ENCODE assay signal across 36 cellular contexts in genomic region chr13:19604306-19604705, GRCh38. TPM values are rescaled to one million over a fixed set of nuclear protein-coding genes. Genes with fewer than 3 reads are reported as not detected.
"Had no signal": no experiment of that assay in that cellular context is flagged by ENCODE, and none has a peak within 500 bp of the region (broad histone marks: within the 10 kb centered on the region; RNA-seq: fewer than 3 reads in every experiment).

No MANE protein-coding gene starts in this region.

- H3K36me3 ChIP-seq: adrenal gland, cardiac muscle cell, gastroesophageal sphincter, spleen, thoracic aorta, uterus had no signal

- FAIRE-seq: kidney, TTC549 had no signal

- H3K4me2 ChIP-seq: hepatocyte had no signal

- ATAC-seq: effector memory CD8-positive, alpha-beta T cell; gastroesophageal sphincter; left colon; right cardiac atrium; stimulated activated naive CD8-positive, alpha-beta T cell treated with anti-CD3 and anti-CD28 coated beads, Interleukin-15, Interleukin-2, amounts not matched to agents 100 U/mL and 50 U/mL, for 24 hours had no signal

- DNase-seq: activated CD4-positive, alpha-beta T cell treated with anti-CD3 and anti-CD28 coated beads for 4 hours; activated CD4-positive, alpha-beta T cell treated with anti-CD3 and anti-CD28 coated beads, Interleukin-2, amount 50 U/mL, for 4 hours; activated CD8-positive, alpha-beta memory T cell treated with anti-CD3 and anti-CD28 coated beads for 24 hours; activated effector memory CD4-positive, alpha-beta T cell treated with anti-CD3 and anti-CD28 coated beads, Interleukin-2, amount 50 U/mL, for 16 hours; activated naive CD4-positive, alpha-beta T cell treated with anti-CD3 and anti-CD28 coated beads for 36 hours; activated naive CD8-positive, alpha-beta T cell treated with anti-CD3 and anti-CD28 coated beads for 36 hours; adrenal gland; aorta; cortex of kidney; effector memory CD8-positive, alpha-beta T cell; immature natural killer cell; kidney; left colon; mammary epithelial cell; occipital lobe; posterior cingulate gyrus; right cardiac atrium; spleen; stimulated activated CD4-positive, alpha-beta T cell treated with anti-CD3 and anti-CD28 coated beads, Interleukin-2, amount 100 ng/mL, for 48 hours; stimulated activated naive CD8-positive, alpha-beta T cell treated with anti-CD3 and anti-CD28 coated beads, Interleukin-15, Interleukin-2, amounts not matched to agents 100 U/mL and 50 U/mL, for 24 hours; T-helper 9 cell; trophoblast cell; uterus had no signal

- H3K4me3 ChIP-seq: adrenal gland, cardiac muscle cell, gastroesophageal sphincter, hepatocyte, spleen, thoracic aorta, uterus had no signal

- H3K9me3 ChIP-seq: adrenal gland, gastroesophageal sphincter, thoracic aorta, uterus had no signal

- H3K27ac ChIP-seq: adrenal gland, cardiac muscle cell, gastroesophageal sphincter, hepatocyte, spleen, thoracic aorta, uterus, VCaP had no signal

- H3K79me2 ChIP-seq: hepatocyte had no signal

- H2AFZ ChIP-seq: hepatocyte had no signal

RNA-seq across cellular contexts. Expression of gene TPTE2, which starts 43.0 kb away (rescaled TPM):
- total RNA-seq: activated naive CD4-positive, alpha-beta T cell treated with anti-CD3 and anti-CD28 coated beads for 36 hours; activated naive CD8-positive, alpha-beta T cell treated with anti-CD3 and anti-CD28 coated beads for 36 hours; activated T-helper 1 cell treated with anti-CD3 and anti-CD28 coated beads, Interleukin-12 subunit alpha, Interleukin-12 subunit beta, Interleukin-2, Interleukin-4 antibody, amounts not matched to agents 30 ng/mL and 10 ng/mL and 1 ng/mL, durations not matched to agents 14 hours and 24 hours and 36 hours; cerebellum; fibroblast of lung; fibroblast of villous mesenchyme; gastroesophageal sphincter; hepatocyte; left colon; liver; mammary epithelial cell; mucosa of gallbladder; right cardiac atrium; thoracic aorta had no signal
- polyA plus RNA-seq: cardiac muscle cell, esophagus, fibroblast of lung, hepatocyte, immature natural killer cell, liver, mammary epithelial cell had no signal
